ENCODE assay signal across 15 cellular contexts in genomic region chrX:69282893-69283690, GRCh38.
DNase-seq lines count a peak whose midpoint lies in the region; ATAC-seq, FAIRE-seq and TF ChIP-seq lines count a peak whose summit lies in the region.
"Had no signal": no experiment of that assay in that cellular context is flagged by ENCODE, and none has a peak within 500 bp of the region (broad histone marks: within the 10 kb centered on the region; RNA-seq: fewer than 3 reads in every experiment).

No MANE protein-coding gene starts in this region.

- no peak overlapping the region for H3K27ac Mint-ChIP-seq in effector memory CD8-positive, alpha-beta T cell
- H3K27ac Mint-ChIP-seq: CD4-positive, alpha-beta T cell had no signal

- TF ChIP-seq CTCF in bronchial epithelial cell (IDR thresholded peaks at IDR 0.05; ENCODE audit: insufficient read depth, low read length, severe bottlenecking) (no peak), liver (IDR thresholded peaks at IDR 0.05; ENCODE audit: low read depth, low read length, missing input control) (no peak)

- H3K27ac ChIP-seq in liver (ENCODE audit: low read depth in 1 of 2, low read length in 2 of 2): no peak overlapping the region
- H3K27ac ChIP-seq: Peyer's patch had no signal

- 68% methylated on average over 10 of the region's 10 CpGs for WGBS in liver

- no peaks in the 10 kb centered on the region for H3K9me3 Mint-ChIP-seq in effector memory CD8-positive, alpha-beta T cell
- H3K9me3 Mint-ChIP-seq: CD4-positive, alpha-beta T cell had no signal

- no peak overlapping the region for H3K4me3 Mint-ChIP-seq in effector memory CD8-positive, alpha-beta T cell
- H3K4me3 Mint-ChIP-seq: CD4-positive, alpha-beta T cell had no signal

- H3K9me3 ChIP-seq in HAP-1 (no peaks in the 10 kb centered on the region), liver (ENCODE audit: control insufficient read depth in 4 of 4, low read length in 3 of 4) (no peaks in the 10 kb centered on the region)
- H3K9me3 ChIP-seq: Peyer's patch had no signal

- H3K36me3 ChIP-seq in HAP-1 (replicated peaks) (no peaks in the 10 kb centered on the region), bronchial epithelial cell (ENCODE audit: control insufficient read depth, insufficient read depth, low read length) (no peaks in the 10 kb centered on the region), liver (ENCODE audit: control insufficient read depth in 4 of 4, insufficient read depth in 3 of 4, low read depth in 1 of 4, low read length in 3 of 4) (no peaks in the 10 kb centered on the region)
- H3K36me3 ChIP-seq: Peyer's patch had no signal

- in situ Hi-C loops in HAP-1 (cut with MboI; ENCODE audit: low sequenced_read_pairs): loop anchor here (5.0 to 25.0 kb wide), 5 partner anchors 61 to 1096 kb away; partner anchors contain the start of gene EFNB1

- peak; percentile 36 for FAIRE-seq in bronchial epithelial cell (lab: Jason Lieb, UNC)
- FAIRE-seq: D721Med had no signal

- peaks cover 0 to 2% of the 10 kb centered on the region in 2 donors for H3K4me1 Mint-ChIP-seq in effector memory CD8-positive, alpha-beta T cell (ENCODE audit: low read depth in 2 of 2)

- peaks cover 0 to 11% of the 10 kb centered on the region in 2 donors for H3K27me3 Mint-ChIP-seq in effector memory CD8-positive, alpha-beta T cell

- DNase-seq in ELF-1 (ENCODE audit: low read depth, low spot score): peak; percentile 63
- DNase-seq in HAP-1 (ENCODE audit: low spot score in 2 of 2): peak; percentile 49 to 76
- DNase-seq in bronchial epithelial cell (ENCODE audit: low read depth): no peak
- DNase-seq in effector memory CD8-positive, alpha-beta T cell: no peak
- no peak for DNase-seq in stimulated activated CD8-positive, alpha-beta memory T cell treated with anti-CD3 and anti-CD28 coated beads, Interleukin-4, amount 100 ng/mL, for 48 hours
- no peak for DNase-seq in activated T-cell treated with anti-CD3 and anti-CD28 coated beads for 4 hours
- DNase-seq: AML-193; CD4-positive, alpha-beta T cell; DND-41; GF-D8; NCI-H146; Peyer's patch; Right ventricle myocardium superior had no signal

- no peaks in the 10 kb centered on the region for H3K36me3 Mint-ChIP-seq in effector memory CD8-positive, alpha-beta T cell (ENCODE audit: insufficient read depth)

- no peak overlapping the region for H3K9ac ChIP-seq in liver (ENCODE audit: low read depth in 1 of 2, low read length in 2 of 2)

- H3K27me3 ChIP-seq in HAP-1 (ENCODE audit: low read depth) (no peaks in the 10 kb centered on the region), bronchial epithelial cell (ENCODE audit: control insufficient read depth, insufficient read depth, low read length) (no peaks in the 10 kb centered on the region), liver (ENCODE audit: control insufficient read depth in 4 of 4, insufficient read depth in 4 of 4, low read length in 3 of 4) (no peaks in the 10 kb centered on the region)
- H3K27me3 ChIP-seq: Peyer's patch had no signal

- TF ChIP-seq RAD21 in liver (IDR thresholded peaks at IDR 0.05): no peak

- H3K4me1 ChIP-seq in HAP-1 (peaks cover 76% of the 10 kb centered on the region), liver (ENCODE audit: control insufficient read depth in 4 of 4, insufficient read depth in 4 of 4, low read length in 3 of 4) (peaks cover 4 to 36% (median 27%) of the 10 kb centered on the region in 4 donors)
- H3K4me1 ChIP-seq: Peyer's patch had no signal

- H3K4me3 ChIP-seq in HAP-1: no peak overlapping the region
- H3K4me3 ChIP-seq in bronchial epithelial cell (ENCODE audit: low read depth, low read length): no peak overlapping the region
- H3K4me3 ChIP-seq in liver (ENCODE audit: low read depth in 1 of 3, low read length in 3 of 3): no peak overlapping the region
- H3K4me3 ChIP-seq: Peyer's patch had no signal

- ATAC-seq in effector memory CD8-positive, alpha-beta T cell (replicated peaks): no peak

TF ChIP-seq in liver, 16 proteins besides CTCF, POLR2A, EP300 and RAD21:
- TF ChIP-seq HNF4A (conservative IDR thresholded peaks at IDR 0.05): peak; percentile 55 to 69
- no peak for TF ChIP-seq ZBTB33 (IDR thresholded peaks at IDR 0.05)
TF ChIP-seq in liver: peak in this region for 1.

Comparison
In these comparisons a context has a peak if more than half of its experiments do, and no peak if none do; other contexts are left out.
1. DNase-seq: peak in ELF-1 (single experiment) and HAP-1 (2 of 2); none in bronchial epithelial cell (single experiment), effector memory CD8-positive, alpha-beta T cell (0 of 3), stimulated activated CD8-positive, alpha-beta memory T cell treated with anti-CD3 and anti-CD28 coated beads, Interleukin-4, amount 100 ng/mL, for 48 hours (single experiment) and activated T-cell treated with anti-CD3 and anti-CD28 coated beads for 4 hours (single experiment).